ENCODE assay signal across 14 cellular contexts in genomic region chr16:86946396-86946795, GRCh38.
DNase-seq lines count a peak whose midpoint lies in the region; ATAC-seq and TF ChIP-seq lines count a peak whose summit lies in the region.
"Had no signal": no experiment of that assay in that cellular context is flagged by ENCODE, and none has a peak within 500 bp of the region (broad histone marks: within the 10 kb centered on the region; RNA-seq: fewer than 3 reads in every experiment).

No MANE protein-coding gene starts in this region.

- H3K9me3 ChIP-seq in HCT116 (ENCODE audit: control insufficient read depth in 1 of 2, insufficient read depth in 1 of 2, low read depth in 1 of 2, low read length in 2 of 2) (no peaks in the 10 kb centered on the region), left ventricle myocardium inferior (replicated peaks) (no peaks in the 10 kb centered on the region)

- TF ChIP-seq CTCF in HCT116 (IDR thresholded peaks at IDR 0.05 in 2 of 3, conservative IDR thresholded peaks at IDR 0.05 in 1 of 3; ENCODE audit: borderline replicate concordance in 1 of 3, insufficient read depth in 1 of 3, low read depth in 2 of 3, low read length in 2 of 3) (no peak), left ventricle myocardium inferior (IDR thresholded peaks at IDR 0.05; ENCODE audit: borderline replicate concordance) (no peak)

- no peak overlapping the region for H2AFZ ChIP-seq in HCT116 (ENCODE audit: low read depth, low read length, poor library complexity, severe bottlenecking)

- H3K4me2 ChIP-seq in HCT116 (ENCODE audit: low read length): peak overlapping the region; percentile 61

- no peak for TF ChIP-seq RAD21 in HCT116 (IDR thresholded peaks at IDR 0.05; ENCODE audit: low read depth)

- RAD21 ChIA-PET in HCT116 (lab: Charles Lee; ENCODE audit: low non-redundant PET in 1 of 2, low total read pairs in 2 of 2, uncharacterized antibody in 2 of 2, unreplicated experiment in 2 of 2): no interaction called here

- BruUV-seq in HCT116 (replicated peaks; lab: Mats Ljungman, UMichigan): no TSS peak

- TF ChIP-seq POLR2A in HCT116 (IDR thresholded peaks at IDR 0.05; ENCODE audit: borderline replicate concordance, extremely low read depth, insufficient read depth, insufficient read length): no peak

- CTCF ChIA-PET in HCT116 (lab: Charles Lee): no interaction called here

- H3K9ac ChIP-seq in HCT116 (ENCODE audit: low read length): no peak overlapping the region

- ATAC-seq in HCT116 (peak; percentile 87), esophagus mucosa (no peak)
- ATAC-seq: activated CD4-positive, alpha-beta T cell treated with anti-CD3 and anti-CD28 coated beads for 36 hours; stimulated activated naive CD8-positive, alpha-beta T cell treated with anti-CD3 and anti-CD28 coated beads, Interleukin-15, Interleukin-2, amounts not matched to agents 100 U/mL and 50 U/mL, for 24 hours; T-helper 17 cell had no signal

- peaks cover 14 to 18% of the 10 kb centered on the region in 2 experiments for H3K4me1 ChIP-seq in HCT116 (ENCODE audit: control insufficient read depth in 1 of 2, insufficient read depth in 2 of 2, low read length in 2 of 2)
- H3K4me1 ChIP-seq in left ventricle myocardium inferior: peaks cover 7% of the 10 kb centered on the region

- intact Hi-C loops in HCT116 (cut with micrococcal nuclease): no loop called here
- intact Hi-C loops in left ventricle myocardium inferior (cut with micrococcal nuclease): no loop called here

- H3K36me3 ChIP-seq in HCT116 (ENCODE audit: control insufficient read depth in 1 of 2, insufficient read depth in 2 of 2, low read length in 2 of 2) (no peaks in the 10 kb centered on the region), left ventricle myocardium inferior (no peaks in the 10 kb centered on the region)

- DNase-seq in 8988T: peak; percentile 88
- no peak for DNase-seq in HCT116 (ENCODE audit: low read depth, low spot score)
- DNase-seq in SW480 (ENCODE audit: low spot score): peak; percentile 50
- DNase-seq in kidney glomerular epithelial cell (lab: John Stamatoyannopoulos, UW): peak; percentile 55
- DNase-seq in NCI-H2081 (lab: John Stamatoyannopoulos, UW): no peak
- DNase-seq in left ventricle myocardium inferior: no peak
- no peak for DNase-seq in cerebellar nuclear complex (lab: John Stamatoyannopoulos, UW)
- DNase-seq: activated CD4-positive, alpha-beta T cell treated with anti-CD3 and anti-CD28 coated beads for 36 hours; NCI-H1092 treated with DMSO at 0.1 percent for 48 hours; NCI-H2227 treated with DMSO at 0.1 percent for 48 hours; stimulated activated naive CD8-positive, alpha-beta T cell treated with anti-CD3 and anti-CD28 coated beads, Interleukin-15, Interleukin-2, amounts not matched to agents 100 U/mL and 50 U/mL, for 24 hours; T-helper 17 cell had no signal

- no peak overlapping the region for H3K4me3 ChIP-seq in HCT116 (replicated peaks in 1 of 2; ENCODE audit: low read depth in 1 of 2, low read length in 2 of 2)
- H3K4me3 ChIP-seq in left ventricle myocardium inferior: no peak overlapping the region
- H3K4me3 ChIP-seq: skin epidermis had no signal

- H3K27me3 ChIP-seq in HCT116 (ENCODE audit: insufficient read depth, low read length): peaks cover 2% of the 10 kb centered on the region; the same call in 1 of the 2 replicates
- no peaks in the 10 kb centered on the region for H3K27me3 ChIP-seq in left ventricle myocardium inferior (ENCODE audit: low read depth)

- POLR2A ChIA-PET in HCT116 (lab: Charles Lee): no interaction called here

- H4K20me1 ChIP-seq in HCT116 (ENCODE audit: insufficient read depth): no peaks in the 10 kb centered on the region

- no peaks in the 10 kb centered on the region for H3K79me2 ChIP-seq in HCT116 (ENCODE audit: insufficient read depth, low read length)

- no peak overlapping the region for H3K27ac ChIP-seq in HCT116 (ENCODE audit: low read depth, low read length)
- no peak overlapping the region for H3K27ac ChIP-seq in left ventricle myocardium inferior (replicated peaks)
- H3K27ac ChIP-seq: skin epidermis had no signal

- no peaks in the 10 kb centered on the region for H3K9me2 ChIP-seq in HCT116 (ENCODE audit: insufficient read depth)

TF ChIP-seq in HCT116, 20 proteins besides CTCF, POLR2A, EP300 and RAD21:
- no peak for TF ChIP-seq ATF3 (IDR thresholded peaks at IDR 0.05)
- TF ChIP-seq EZH2phosphoT487 (IDR thresholded peaks at IDR 0.05; ENCODE audit: borderline replicate concordance): no peak
- no peak for TF ChIP-seq SIN3A (IDR thresholded peaks at IDR 0.05; ENCODE audit: low read depth)
- TF ChIP-seq FOSL1 (IDR thresholded peaks at IDR 0.05; ENCODE audit: low read depth): no peak
- no peak for TF ChIP-seq SRF (IDR thresholded peaks at IDR 0.05; ENCODE audit: low read depth)
- TF ChIP-seq POLR2AphosphoS5 (IDR thresholded peaks at IDR 0.05; ENCODE audit: low read depth, low read length): no peak
- no peak for TF ChIP-seq ZNF274 (IDR thresholded peaks at IDR 0.05; ENCODE audit: low read depth, low read length)
- TF ChIP-seq JUND (IDR thresholded peaks at IDR 0.05): no peak
- TF ChIP-seq CEBPB (IDR thresholded peaks at IDR 0.05; ENCODE audit: low read depth): no peak
- no peak for TF ChIP-seq ELF1 (IDR thresholded peaks at IDR 0.05; ENCODE audit: borderline replicate concordance, low read depth)
- no peak for TF ChIP-seq ZFX (IDR thresholded peaks at IDR 0.05)
- TF ChIP-seq TCF7L2 (IDR thresholded peaks at IDR 0.05; ENCODE audit: borderline replicate concordance, extremely low read depth, insufficient read depth, insufficient read length): no peak
- TF ChIP-seq, protein P1, sequence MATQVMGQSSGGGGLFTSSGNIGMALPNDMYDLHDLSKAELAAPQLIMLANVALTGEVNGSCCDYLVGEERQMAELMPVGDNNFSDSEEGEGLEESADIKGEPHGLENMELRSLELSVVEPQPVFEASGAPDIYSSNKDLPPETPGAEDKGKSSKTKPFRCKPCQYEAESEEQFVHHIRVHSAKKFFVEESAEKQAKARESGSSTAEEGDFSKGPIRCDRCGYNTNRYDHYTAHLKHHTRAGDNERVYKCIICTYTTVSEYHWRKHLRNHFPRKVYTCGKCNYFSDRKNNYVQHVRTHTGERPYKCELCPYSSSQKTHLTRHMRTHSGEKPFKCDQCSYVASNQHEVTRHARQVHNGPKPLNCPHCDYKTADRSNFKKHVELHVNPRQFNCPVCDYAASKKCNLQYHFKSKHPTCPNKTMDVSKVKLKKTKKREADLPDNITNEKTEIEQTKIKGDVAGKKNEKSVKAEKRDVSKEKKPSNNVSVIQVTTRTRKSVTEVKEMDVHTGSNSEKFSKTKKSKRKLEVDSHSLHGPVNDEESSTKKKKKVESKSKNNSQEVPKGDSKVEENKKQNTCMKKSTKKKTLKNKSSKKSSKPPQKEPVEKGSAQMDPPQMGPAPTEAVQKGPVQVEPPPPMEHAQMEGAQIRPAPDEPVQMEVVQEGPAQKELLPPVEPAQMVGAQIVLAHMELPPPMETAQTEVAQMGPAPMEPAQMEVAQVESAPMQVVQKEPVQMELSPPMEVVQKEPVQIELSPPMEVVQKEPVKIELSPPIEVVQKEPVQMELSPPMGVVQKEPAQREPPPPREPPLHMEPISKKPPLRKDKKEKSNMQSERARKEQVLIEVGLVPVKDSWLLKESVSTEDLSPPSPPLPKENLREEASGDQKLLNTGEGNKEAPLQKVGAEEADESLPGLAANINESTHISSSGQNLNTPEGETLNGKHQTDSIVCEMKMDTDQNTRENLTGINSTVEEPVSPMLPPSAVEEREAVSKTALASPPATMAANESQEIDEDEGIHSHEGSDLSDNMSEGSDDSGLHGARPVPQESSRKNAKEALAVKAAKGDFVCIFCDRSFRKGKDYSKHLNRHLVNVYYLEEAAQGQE (IDR thresholded peaks at IDR 0.05; ENCODE audit: low read depth): no peak

Comparison
In these comparisons a context has a peak if more than half of its experiments do, and no peak if none do; other contexts are left out.
1. DNase-seq: peak in 8988T (single experiment), SW480 (single experiment) and kidney glomerular epithelial cell (single experiment); none in HCT116 (single experiment), NCI-H2081 (0 of 2), left ventricle myocardium inferior (single experiment) and cerebellar nuclear complex (0 of 2).